18 cellular contexts compared by ENCODE assay signal in genomic region chr6:168041928-168042327, GRCh38.
"Had no signal": no experiment of that assay in that cellular context is flagged by ENCODE, and none has a peak within 500 bp of the region (broad histone marks: within the 10 kb centered on the region; RNA-seq: fewer than 3 reads in every experiment).

No MANE protein-coding gene starts in this region.

- H3K9me3 ChIP-seq: testis had no signal

- ATAC-seq: left lobe of liver had no signal

- H3K4me3 ChIP-seq: cardiac muscle cell, dorsolateral prefrontal cortex, lung, skin epidermis, stomach, testis had no signal

- H3K27me3 ChIP-seq: cardiac muscle cell, stomach, testis had no signal

- H3K27ac ChIP-seq: cardiac muscle cell, dorsolateral prefrontal cortex, skin epidermis, stomach, testis had no signal

- DNase-seq: activated CD4-positive, alpha-beta T cell treated with anti-CD3 and anti-CD28 coated beads for 1 hour; activated CD8-positive, alpha-beta memory T cell treated with anti-CD3 and anti-CD28 coated beads for 24 hours; activated CD8-positive, alpha-beta memory T cell treated with anti-CD3 and anti-CD28 coated beads, Interleukin-2, amount 50 U/mL, for 48 hours; activated gamma-delta T cell; amygdala; foreskin fibroblast; hypothalamus; nucleus accumbens; retina; stimulated activated CD4-positive, alpha-beta T cell treated with anti-CD3 and anti-CD28 coated beads, Interleukin-15, amount 100 ng/mL, for 24 hours; stimulated activated CD4-positive, alpha-beta T cell treated with anti-CD3 and anti-CD28 coated beads, Interleukin-4, amount 100 ng/mL, for 1 hour; stomach; testis had no signal

- H3K36me3 ChIP-seq: cardiac muscle cell, stomach had no signal
